Comparison of ENCODE assay signal across 7 cellular contexts in the genomic region with DNA sequence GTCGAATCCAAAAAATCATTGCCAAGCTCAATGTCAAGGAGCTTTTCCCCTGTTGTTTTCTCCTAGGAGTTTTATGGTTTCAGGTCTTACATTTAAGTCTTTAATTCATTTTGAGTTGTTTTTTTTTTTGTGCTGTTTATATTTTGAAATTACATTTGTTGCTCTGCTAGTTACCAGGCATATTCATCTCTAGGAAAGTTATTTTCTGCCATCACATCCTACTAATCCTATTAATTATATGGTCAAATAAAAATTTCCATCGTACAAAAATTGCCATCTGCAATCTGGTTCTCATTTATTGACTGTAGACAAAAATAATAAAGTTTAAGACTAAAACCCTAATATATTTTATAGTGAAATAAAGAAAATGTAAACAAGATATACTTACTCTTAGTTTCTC.
"Had no signal": no experiment of that assay in that cellular context is flagged by ENCODE, and none has a peak within 500 bp of the region (broad histone marks: within the 10 kb centered on the region; RNA-seq: fewer than 3 reads in every experiment).

No MANE protein-coding gene starts in this region.

- FAIRE-seq: H1, H54, HTR-8/SVneo had no signal

- H3K9me3 Mint-ChIP-seq: H9 had no signal

- DNase-seq: H9, HCEC 1CT had no signal

- H3K4me2 ChIP-seq: GM23338 had no signal

- H3K4me3 Mint-ChIP-seq: GM23338, H9, IgD-negative memory B cell had no signal

- H3K27ac Mint-ChIP-seq: GM23338, H9, IgD-negative memory B cell had no signal

- H3K4me3 ChIP-seq: GM23338 had no signal

- H2AFZ ChIP-seq: GM23338 had no signal

- H3K27me3 Mint-ChIP-seq: IgD-negative memory B cell had no signal
